In genomic region chr14:73240816-73241480, GRCh38 we compare ENCODE assay signal across 14 cellular contexts. TPM values are rescaled to one million over a fixed set of nuclear protein-coding genes. Genes with fewer than 3 reads are reported as not detected.
A peak's percentile ranks its signal among the peaks of the same experiment; 100 is the strongest.
DNase-seq lines count a peak whose midpoint lies in the region; ATAC-seq, FAIRE-seq and TF ChIP-seq lines count a peak whose summit lies in the region.
"Had no signal": no experiment of that assay in that cellular context is flagged by ENCODE, and none has a peak within 500 bp of the region (broad histone marks: within the 10 kb centered on the region; RNA-seq: fewer than 3 reads in every experiment).

No MANE protein-coding gene starts in this region.

- H3K9me3 Mint-ChIP-seq in activated B cell treated with CpG ODN at 0.5 μM for 24 hours (no peaks in the 10 kb centered on the region), osteocyte (ENCODE audit: unreplicated experiment) (no peaks in the 10 kb centered on the region)
- H3K9me3 Mint-ChIP-seq: stimulated activated naive CD8-positive, alpha-beta T cell treated with anti-CD3 and anti-CD28 coated beads, Interleukin-15, Interleukin-2, amounts not matched to agents 100 ng/mL and 50 ng/mL, for 24 hours had no signal

- H3K4me3 Mint-ChIP-seq in activated B cell treated with CpG ODN at 0.5 μM for 24 hours (peak overlapping the region; percentile 15), osteocyte (ENCODE audit: unreplicated experiment) (no peak overlapping the region)
- H3K4me3 Mint-ChIP-seq: CD4-positive, CD25-positive, alpha-beta regulatory T cell; stimulated activated naive CD8-positive, alpha-beta T cell treated with anti-CD3 and anti-CD28 coated beads, Interleukin-15, Interleukin-2, amounts not matched to agents 100 ng/mL and 50 ng/mL, for 24 hours had no signal

- intact Hi-C loops in activated B cell treated with CpG ODN at 0.5 μM for 24 hours (cut with micrococcal nuclease): no loop called here

- FAIRE-seq in D721Med (lab: Jason Lieb, UNC): no peak

- ATAC-seq in activated B cell treated with CpG ODN at 0.5 μM for 24 hours (ENCODE audit: low read depth) (peak; percentile 26), GM21367 (IDR thresholded peaks at IDR 0.05; ENCODE audit: unreplicated experiment) (no peak), HG03135 (IDR thresholded peaks at IDR 0.05; ENCODE audit: unreplicated experiment) (no peak)

- H3K4me1 Mint-ChIP-seq in activated B cell treated with CpG ODN at 0.5 μM for 24 hours (peaks cover 69% of the 10 kb centered on the region), osteocyte (ENCODE audit: unreplicated experiment) (peaks cover 61% of the 10 kb centered on the region)

- POLR2A ChIA-PET in activated B cell treated with CpG ODN at 0.5 μM for 24 hours (lab: Charles Lee): interaction anchor here (1.1 kb wide), 1 partner anchor 14 kb away, joined by 3 read pairs; no protein-coding TSS in a partner anchor

- DNase-seq in D721Med (ENCODE audit: insufficient read length, low spot score) (peak; percentile 13), KBM-7 (peak; percentile 48), activated B cell treated with CpG ODN at 0.5 μM for 24 hours (peak; percentile 16), osteocyte (ENCODE audit: extremely low spot score, unreplicated experiment) (no peak), GOT3 (lab: John Stamatoyannopoulos, UW) (no peak), putamen (ENCODE audit: low spot score) (no peak)
- DNase-seq: activated gamma-delta T cell treated with Interleukin-2 at 50 U/mL for 16 hours; CD4-positive, CD25-positive, alpha-beta regulatory T cell; NCI-H146; stimulated activated CD4-positive, alpha-beta T cell treated with anti-CD3 and anti-CD28 coated beads, Interleukin-4, amount 100 ng/mL, for 1 hour; T-helper 2 cell had no signal

- TF ChIP-seq CTCF in D721Med (IDR thresholded peaks at IDR 0.05; ENCODE audit: insufficient read depth, missing control alignments): no peak
- TF ChIP-seq CTCF in activated B cell treated with CpG ODN at 0.5 μM for 24 hours (IDR thresholded peaks at IDR 0.05): no peak
- no peak for TF ChIP-seq CTCF in osteocyte (IDR thresholded peaks at IDR 0.05)

- CTCF ChIA-PET in activated B cell treated with CpG ODN at 0.5 μM for 24 hours (lab: Charles Lee): no interaction called here

- H3K27me3 Mint-ChIP-seq in activated B cell treated with CpG ODN at 0.5 μM for 24 hours: peaks cover 42% of the 10 kb centered on the region
- H3K27me3 Mint-ChIP-seq in osteocyte (ENCODE audit: unreplicated experiment): no peaks in the 10 kb centered on the region

- in situ Hi-C loops in KBM-7 (cut with MboI; ENCODE audit: low pct_unique_long_range_greater_than_20kb, low sequenced_read_pairs): no loop called here

- H3K36me3 Mint-ChIP-seq in activated B cell treated with CpG ODN at 0.5 μM for 24 hours (ENCODE audit: low read depth): no peaks in the 10 kb centered on the region
- H3K36me3 Mint-ChIP-seq in osteocyte (ENCODE audit: unreplicated experiment): no peaks in the 10 kb centered on the region

- no peak overlapping the region for H3K27ac Mint-ChIP-seq in activated B cell treated with CpG ODN at 0.5 μM for 24 hours
- peak overlapping the region; percentile 27 for H3K27ac Mint-ChIP-seq in osteocyte (ENCODE audit: unreplicated experiment)
- H3K27ac Mint-ChIP-seq: CD4-positive, CD25-positive, alpha-beta regulatory T cell; stimulated activated naive CD8-positive, alpha-beta T cell treated with anti-CD3 and anti-CD28 coated beads, Interleukin-15, Interleukin-2, amounts not matched to agents 100 ng/mL and 50 ng/mL, for 24 hours had no signal

RNA-seq across cellular contexts. Expression of gene PAPLN, which starts 3.6 kb away (rescaled TPM):
- total RNA-seq in activated B cell treated with CpG ODN at 0.5 μM for 24 hours: 0.42 and 0.46 TPM in 2 replicates
- total RNA-seq in osteocyte: 44.3 and 48.7 TPM in 2 replicates
- total RNA-seq: CD4-positive, CD25-positive, alpha-beta regulatory T cell had no signal

Comparison
In these comparisons a context has a peak if more than half of its experiments do, and no peak if none do; other contexts are left out.
1. DNase-seq: peak in D721Med (single experiment), KBM-7 (single experiment) and activated B cell treated with CpG ODN at 0.5 μM for 24 hours (single experiment); none in osteocyte (single experiment), GOT3 (single experiment) and putamen (single experiment).
2. RNA of gene PAPLN, which starts 3.6 kb away (total RNA-seq): 44.3 to 48.7 TPM in osteocyte; 0.42 to 0.46 TPM in activated B cell treated with CpG ODN at 0.5 μM for 24 hours; every median in the first group is over 10 times any median in the second.